ENCODE assay signal across 9 cellular contexts in genomic region chr21:36980280-36981048, GRCh38. TPM values are rescaled to one million over a fixed set of nuclear protein-coding genes. Genes with fewer than 3 reads are reported as not detected.
DNase-seq lines count a peak whose midpoint lies in the region; ATAC-seq and TF ChIP-seq lines count a peak whose summit lies in the region.
"Had no signal": no experiment of that assay in that cellular context is flagged by ENCODE, and none has a peak within 500 bp of the region (broad histone marks: within the 10 kb centered on the region; RNA-seq: fewer than 3 reads in every experiment).

No MANE protein-coding gene starts in this region.

- DNase-seq in NCI-H2029 treated with DMSO at 0.1 percent for 48 hours (lab: John Stamatoyannopoulos, UW) (peak; percentile 59), NCI-H2029 (lab: John Stamatoyannopoulos, UW) (no peak), Panc1 (ENCODE audit: low read depth, low spot score) (no peak), NCI-H146 treated with DMSO at 0.1 percent for 48 hours (lab: John Stamatoyannopoulos, UW; ENCODE audit: unreplicated experiment) (no peak)
- peak in 1 of 10 donors; percentile 29 for DNase-seq in naive thymus-derived CD8-positive, alpha-beta T cell
- no peak for DNase-seq in central memory CD4-positive, alpha-beta T cell
- DNase-seq: CD4-positive, CD25-positive, alpha-beta regulatory T cell had no signal

- H3K36me3 Mint-ChIP-seq in naive thymus-derived CD8-positive, alpha-beta T cell: no peaks in the 10 kb centered on the region
- H3K36me3 Mint-ChIP-seq: CD4-positive, CD25-positive, alpha-beta regulatory T cell had no signal

- no peaks in the 10 kb centered on the region for H3K9me3 Mint-ChIP-seq in naive thymus-derived CD8-positive, alpha-beta T cell
- H3K9me3 Mint-ChIP-seq: CD4-positive, CD25-positive, alpha-beta regulatory T cell had no signal

- CTCF ChIA-PET in Panc1 (lab: Charles Lee): interaction anchor here (0.6 to 1.4 kb wide), 3 partner anchors 29 to 475 kb away, joined by 3 to 6 read pairs (median 4); no protein-coding TSS in a partner anchor

- in situ Hi-C loops in Panc1 (cut with HindIII; ENCODE audit: low pct_unique_long_range_greater_than_20kb, low sequenced_read_pairs): no loop called here

- peak overlapping the region; percentile 75 to 96 (median 86) for H3K4me3 Mint-ChIP-seq in naive thymus-derived CD8-positive, alpha-beta T cell

- peak overlapping the region in 9 of 10 donors; percentile 62 to 84 (median 75) for H3K27ac Mint-ChIP-seq in naive thymus-derived CD8-positive, alpha-beta T cell

- peak overlapping the region; percentile 66 for H3K27ac ChIP-seq in Panc1 (ENCODE audit: low read length)

- peak overlapping the region; percentile 42 to 56 for H3K4me3 ChIP-seq in Panc1 (ENCODE audit: low read depth in 2 of 2, low read length in 2 of 2)

- H3K4me1 ChIP-seq in Panc1 (ENCODE audit: control insufficient read depth, insufficient read depth, low read length): peaks cover 14% of the 10 kb centered on the region

- H3K36me3 ChIP-seq in Panc1 (ENCODE audit: control insufficient read depth, insufficient read depth, low read length): no peaks in the 10 kb centered on the region

- H3K27me3 Mint-ChIP-seq in naive thymus-derived CD8-positive, alpha-beta T cell: peaks cover 0 to 3% (median 0%) of the 10 kb centered on the region in 5 donors

- H3K27me3 ChIP-seq in Panc1 (ENCODE audit: control insufficient read depth, insufficient read depth, low read length): no peaks in the 10 kb centered on the region

- no peaks in the 10 kb centered on the region for H3K9me3 ChIP-seq in Panc1 (ENCODE audit: control insufficient read depth, insufficient read depth, low read depth, low read length)

- peak; percentile 91 for ATAC-seq in Panc1
- peak; percentile 68 for ATAC-seq in esophagus mucosa
- peak; percentile 64 to 77 for ATAC-seq in naive thymus-derived CD8-positive, alpha-beta T cell
- no peak for ATAC-seq in HG02623 (IDR thresholded peaks at IDR 0.05; ENCODE audit: unreplicated experiment)

- peaks cover 5 to 27% (median 17%) of the 10 kb centered on the region in 4 donors for H3K4me1 Mint-ChIP-seq in naive thymus-derived CD8-positive, alpha-beta T cell

- intact Hi-C loops in Panc1 (cut with micrococcal nuclease; ENCODE audit: unreplicated experiment): no loop called here

- POLR2A ChIA-PET in Panc1 (lab: Charles Lee): interaction anchor here (0.6 kb wide), 2 partner anchors 46 to 656 kb away, joined by 3 to 4 read pairs; no protein-coding TSS in a partner anchor
- POLR2A ChIA-PET in naive thymus-derived CD8-positive, alpha-beta T cell (lab: Charles Lee): interaction anchor here (0.7 to 1.6 kb wide), 3 partner anchors 9 to 1790 kb away, joined by 3 to 8 read pairs (median 3); partner anchors contain the start of gene HLCS

- no TSS peak for BruUV-seq in Panc1 (replicated peaks; lab: Mats Ljungman, UMichigan)

- TF ChIP-seq CTCF in Panc1 (IDR thresholded peaks at IDR 0.05): no peak

RNA-seq across cellular contexts. Expression of gene HLCS, which starts 14.0 kb away (rescaled TPM):
- total RNA-seq in Panc1 (2021; ENCODE audit: unreplicated experiment) (15.3 TPM), esophagus mucosa (11.6 TPM)
- 10.5 TPM for polyA plus RNA-seq in Panc1 (2012; ENCODE audit: insufficient read length)
- 10 to 100 TPM; 12.3 to 13.4 TPM for total RNA-seq in naive thymus-derived CD8-positive, alpha-beta T cell
- 10 to 100 TPM in 1 of 3 donors, 1 to 10 TPM in 2; 6.2 to 12.5 (median 8.6) TPM for polyA plus RNA-seq in naive thymus-derived CD8-positive, alpha-beta T cell

RNA-seq across cellular contexts. Expression of gene RIPPLY3, which starts 26.0 kb away (rescaled TPM):
- 1.2 TPM for total RNA-seq in Panc1 (2021; ENCODE audit: unreplicated experiment)
- polyA plus RNA-seq in Panc1 (2012; ENCODE audit: insufficient read length): 0.90 TPM
- total RNA-seq in esophagus mucosa: not detected
- not detected for total RNA-seq in naive thymus-derived CD8-positive, alpha-beta T cell
- polyA plus RNA-seq in naive thymus-derived CD8-positive, alpha-beta T cell: not detected
- total RNA-seq: CD4-positive, CD25-positive, alpha-beta regulatory T cell had no signal
- polyA plus RNA-seq: CD4-positive, CD25-positive, alpha-beta regulatory T cell had no signal
